ENCODE assay signal across 10 cellular contexts in genomic region chr9:102164247-102164646, GRCh38.
"Had no signal": no experiment of that assay in that cellular context is flagged by ENCODE, and none has a peak within 500 bp of the region (broad histone marks: within the 10 kb centered on the region; RNA-seq: fewer than 3 reads in every experiment).

No MANE protein-coding gene starts in this region.

- DNase-seq: H7, HFFc6, IMR-90, KG1 had no signal

- H3K4me1 ChIP-seq: HAP-1 had no signal

- H3K36me3 ChIP-seq: HAP-1 had no signal

- H3K4me3 ChIP-seq: GM23338, HAP-1, K562 had no signal

- ATAC-seq: GM23338, HCT116, K562 had no signal

- H3K9me3 ChIP-seq: HAP-1 had no signal

- FAIRE-seq: H1, K562 had no signal

- H3K27ac ChIP-seq: HL-60 had no signal
